In genomic region chr17:47204722-47205418, GRCh38 we compare ENCODE assay signal across 9 cellular contexts. TPM values are rescaled to one million over a fixed set of nuclear protein-coding genes. Genes with fewer than 3 reads are reported as not detected.
DNase-seq lines count a peak whose midpoint lies in the region; ATAC-seq and TF ChIP-seq lines count a peak whose summit lies in the region.
"Had no signal": no experiment of that assay in that cellular context is flagged by ENCODE, and none has a peak within 500 bp of the region (broad histone marks: within the 10 kb centered on the region; RNA-seq: fewer than 3 reads in every experiment).

No MANE protein-coding gene starts in this region.

- H3K27ac ChIP-seq in effector memory CD4-positive, alpha-beta T cell (ENCODE audit: insufficient read depth, low read length, poor library complexity, severe bottlenecking): peak overlapping the region; percentile 72
- H3K27ac ChIP-seq: C4-2B had no signal

- no peak for TF ChIP-seq CTCF in progenitor cell of endocrine pancreas (IDR thresholded peaks at IDR 0.05; ENCODE audit: unreplicated experiment)

- H3K4me1 Mint-ChIP-seq in activated CD4-positive, alpha-beta T cell treated with anti-CD3 and anti-CD28 coated beads for 36 hours: peaks cover 53% of the 10 kb centered on the region
- peaks cover 46% of the 10 kb centered on the region for H3K4me1 Mint-ChIP-seq in T-helper 1 cell treated with Interleukin-12 subunit alpha and Interleukin-12 subunit beta and Interleukin-4 antibody, amounts not matched to agents 30 μg/mL and 1 μg/mL, for 36 hours (ENCODE audit: low read depth)
- H3K4me1 Mint-ChIP-seq in naive B cell (peaks cover 67 to 90% (median 83%) of the 10 kb centered on the region in 3 donors), progenitor cell of endocrine pancreas (ENCODE audit: low read depth) (peaks cover 7% of the 10 kb centered on the region)

- no peaks in the 10 kb centered on the region for H3K9me3 ChIP-seq in effector memory CD4-positive, alpha-beta T cell (ENCODE audit: control insufficient read depth, low read length)

- no peaks in the 10 kb centered on the region for H3K9me3 Mint-ChIP-seq in activated CD4-positive, alpha-beta T cell treated with anti-CD3 and anti-CD28 coated beads for 36 hours (ENCODE audit: low read depth)
- no peaks in the 10 kb centered on the region for H3K9me3 Mint-ChIP-seq in T-helper 1 cell treated with Interleukin-12 subunit alpha and Interleukin-12 subunit beta and Interleukin-4 antibody, amounts not matched to agents 30 μg/mL and 1 μg/mL, for 36 hours
- H3K9me3 Mint-ChIP-seq in naive B cell: no peaks in the 10 kb centered on the region
- no peaks in the 10 kb centered on the region for H3K9me3 Mint-ChIP-seq in progenitor cell of endocrine pancreas (ENCODE audit: low read depth)

- peak; percentile 51 for DNase-seq in activated CD4-positive, alpha-beta T cell treated with anti-CD3 and anti-CD28 coated beads for 36 hours
- DNase-seq in activated CD4-positive, alpha-beta T cell treated with anti-CD3 and anti-CD28 coated beads for 1 hour: no peak
- peak in 1 of 3 donors; percentile 36 for DNase-seq in effector memory CD4-positive, alpha-beta T cell
- DNase-seq in naive B cell (peak; percentile 68), progenitor cell of endocrine pancreas (ENCODE audit: low spot score, unreplicated experiment) (no peak)

- intact Hi-C loops in activated CD4-positive, alpha-beta T cell treated with anti-CD3 and anti-CD28 coated beads for 36 hours (cut with DNase I, micrococcal nuclease): loop anchor here (1.0 to 2.0 kb wide), 3 partner anchors 16 to 138 kb away; partner anchors contain the start of genes CDC27 (in 2 of the 2) and ITGB3 (in 1 of the 2)

- H3K27ac Mint-ChIP-seq in activated CD4-positive, alpha-beta T cell treated with anti-CD3 and anti-CD28 coated beads for 36 hours: peak overlapping the region; percentile 90
- peak overlapping the region; percentile 94 for H3K27ac Mint-ChIP-seq in T-helper 1 cell treated with Interleukin-12 subunit alpha and Interleukin-12 subunit beta and Interleukin-4 antibody, amounts not matched to agents 30 μg/mL and 1 μg/mL, for 36 hours
- peak overlapping the region; percentile 90 to 99 (median 97) for H3K27ac Mint-ChIP-seq in naive B cell
- H3K27ac Mint-ChIP-seq in progenitor cell of endocrine pancreas: no peak overlapping the region

- no peaks in the 10 kb centered on the region for H3K36me3 Mint-ChIP-seq in activated CD4-positive, alpha-beta T cell treated with anti-CD3 and anti-CD28 coated beads for 36 hours (ENCODE audit: low read depth)
- H3K36me3 Mint-ChIP-seq in T-helper 1 cell treated with Interleukin-12 subunit alpha and Interleukin-12 subunit beta and Interleukin-4 antibody, amounts not matched to agents 30 μg/mL and 1 μg/mL, for 36 hours (ENCODE audit: low read depth): no peaks in the 10 kb centered on the region
- H3K36me3 Mint-ChIP-seq in naive B cell: no peaks in the 10 kb centered on the region
- H3K36me3 Mint-ChIP-seq in progenitor cell of endocrine pancreas (ENCODE audit: insufficient read depth): no peaks in the 10 kb centered on the region

- H3K4me1 ChIP-seq in effector memory CD4-positive, alpha-beta T cell (ENCODE audit: control insufficient read depth, insufficient read depth, low read length, poor library complexity, severe bottlenecking): peaks cover 38% of the 10 kb centered on the region

- no peaks in the 10 kb centered on the region for H3K27me3 ChIP-seq in effector memory CD4-positive, alpha-beta T cell (replicated peaks; ENCODE audit: control insufficient read depth, insufficient read depth, low read length, poor library complexity, severe bottlenecking)

- CTCF ChIA-PET in activated CD4-positive, alpha-beta T cell treated with anti-CD3 and anti-CD28 coated beads for 36 hours (lab: Charles Lee): interaction anchor here (3.0 kb wide), 1 partner anchor 15 kb away, joined by 12 read pairs; the partner anchor contains the start of gene CDC27

- no peaks in the 10 kb centered on the region for H3K27me3 Mint-ChIP-seq in activated CD4-positive, alpha-beta T cell treated with anti-CD3 and anti-CD28 coated beads for 36 hours
- H3K27me3 Mint-ChIP-seq in T-helper 1 cell treated with Interleukin-12 subunit alpha and Interleukin-12 subunit beta and Interleukin-4 antibody, amounts not matched to agents 30 μg/mL and 1 μg/mL, for 36 hours (ENCODE audit: low read depth): peaks cover 6% of the 10 kb centered on the region
- no peaks in the 10 kb centered on the region for H3K27me3 Mint-ChIP-seq in naive B cell
- H3K27me3 Mint-ChIP-seq in progenitor cell of endocrine pancreas: peaks cover 8% of the 10 kb centered on the region

- no peaks in the 10 kb centered on the region for H3K36me3 ChIP-seq in effector memory CD4-positive, alpha-beta T cell (ENCODE audit: control insufficient read depth, insufficient read depth, low read length)

- POLR2A ChIA-PET in activated CD4-positive, alpha-beta T cell treated with anti-CD3 and anti-CD28 coated beads for 36 hours (lab: Charles Lee): interaction anchor here (0.6 to 1.4 kb wide), 5 partner anchors 15 to 119 kb away, joined by 3 to 4 read pairs (median 3); partner anchors contain the start of genes CDC27 and EFCAB13

- peak overlapping the region; percentile 59 for H3K4me3 Mint-ChIP-seq in activated CD4-positive, alpha-beta T cell treated with anti-CD3 and anti-CD28 coated beads for 36 hours
- peak overlapping the region; percentile 60 for H3K4me3 Mint-ChIP-seq in T-helper 1 cell treated with Interleukin-12 subunit alpha and Interleukin-12 subunit beta and Interleukin-4 antibody, amounts not matched to agents 30 μg/mL and 1 μg/mL, for 36 hours
- H3K4me3 Mint-ChIP-seq in naive B cell (peak overlapping the region; percentile 65 to 91 (median 84)), progenitor cell of endocrine pancreas (ENCODE audit: low read depth) (no peak overlapping the region)

- peak; percentile 73 for ATAC-seq in activated CD4-positive, alpha-beta T cell treated with anti-CD3 and anti-CD28 coated beads for 36 hours
- peak; percentile 38 for ATAC-seq in HG03097 (IDR thresholded peaks at IDR 0.05; ENCODE audit: low FRiP score, unreplicated experiment)
- peak; percentile 66 to 71 for ATAC-seq in naive B cell (ENCODE audit: low read depth in 2 of 2)
- no peak for ATAC-seq in GM21786 (IDR thresholded peaks at IDR 0.05; ENCODE audit: unreplicated experiment)

- peak overlapping the region; percentile 20 for H3K4me3 ChIP-seq in effector memory CD4-positive, alpha-beta T cell (ENCODE audit: insufficient read depth, low read depth, low read length, poor library complexity, severe bottlenecking)

RNA-seq across cellular contexts. Expression of gene MYL4, which starts 4.3 kb away (rescaled TPM):
- not detected for total RNA-seq in activated CD4-positive, alpha-beta T cell treated with anti-CD3 and anti-CD28 coated beads for 36 hours
- polyA plus RNA-seq in naive B cell (ENCODE audit: low read depth in 6 of 6): under 1 TPM in 2 of 6 donors, not detected in 4; 0.53 to 0.55 TPM
- total RNA-seq in progenitor cell of endocrine pancreas: 0.86 and 1.1 TPM in 2 replicates

RNA-seq across cellular contexts. Expression of gene CDC27, which starts 15.8 kb away (rescaled TPM):
- 100 to 1,000 TPM; 123 to 166 TPM for total RNA-seq in activated CD4-positive, alpha-beta T cell treated with anti-CD3 and anti-CD28 coated beads for 36 hours
- polyA plus RNA-seq in naive B cell (ENCODE audit: low read depth in 6 of 6): 100 to 1,000 TPM in 3 of 6 donors, 10 to 100 TPM in 3; 88.1 to 112 (median 97.6) TPM
- total RNA-seq in progenitor cell of endocrine pancreas: 79.1 and 87.4 TPM in 2 replicates

RNA-seq across cellular contexts. Expression of gene ITGB3, which starts 48.8 kb away (rescaled TPM):
- under 1 TPM in 1 of 2 experiments, not detected in 1; 0.04 TPM for total RNA-seq in activated CD4-positive, alpha-beta T cell treated with anti-CD3 and anti-CD28 coated beads for 36 hours
- polyA plus RNA-seq in naive B cell (ENCODE audit: low read depth in 6 of 6): 1 to 10 TPM in 5 of 6 donors, not detected in 1; 2.1 to 9.2 (median 5.1) TPM
- not detected in 2 replicates for total RNA-seq in progenitor cell of endocrine pancreas

Comparison
In these comparisons a context has a peak if more than half of its experiments do, and no peak if none do; other contexts are left out.
1. DNase-seq: peak in activated CD4-positive, alpha-beta T cell treated with anti-CD3 and anti-CD28 coated beads for 36 hours (single experiment) and naive B cell (single experiment); none in activated CD4-positive, alpha-beta T cell treated with anti-CD3 and anti-CD28 coated beads for 1 hour (single experiment) and progenitor cell of endocrine pancreas (single experiment).